Comparison of ENCODE assay signal across 1 cellular context in the genomic region with DNA sequence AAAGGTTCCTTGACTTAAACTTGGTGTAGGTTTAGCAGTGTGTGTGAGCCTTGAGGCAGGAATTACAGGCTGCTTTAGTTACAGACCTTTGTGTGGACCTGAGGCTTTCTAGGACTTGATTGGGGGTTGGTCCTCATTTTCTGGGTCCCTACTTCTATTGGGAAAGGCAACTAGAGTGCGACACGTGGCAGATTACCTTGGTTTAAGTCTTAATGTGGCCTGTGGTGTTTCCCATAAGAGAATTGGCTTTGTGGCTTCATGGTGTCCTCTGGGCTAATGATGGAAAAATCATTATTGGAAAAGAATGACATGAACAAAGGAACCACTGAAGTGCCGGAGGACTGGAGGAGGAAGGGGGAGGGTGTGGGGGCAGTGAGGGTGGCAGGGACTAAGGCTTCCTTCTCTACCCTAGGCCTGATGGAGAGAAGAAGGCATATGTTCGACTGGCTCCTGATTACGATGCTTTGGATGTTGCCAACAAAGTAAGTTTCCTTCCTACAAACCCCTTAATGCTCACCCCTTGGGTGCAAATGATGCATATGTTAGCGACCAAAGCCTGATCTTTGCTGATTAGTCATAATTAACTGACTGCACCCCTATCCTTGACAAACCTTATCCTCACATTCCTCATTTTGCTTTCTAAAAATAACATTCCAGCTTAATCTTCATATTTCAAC.
TF ChIP-seq lines count a peak whose summit lies in the region.

No MANE protein-coding gene starts in this region.

TF ChIP-seq in GM23338, 12 proteins besides CTCF, POLR2A, EP300 and RAD21:
- TF ChIP-seq REST (IDR thresholded peaks at IDR 0.05; ENCODE audit: unreplicated experiment) (no peak), STAT1 (IDR thresholded peaks at IDR 0.05; ENCODE audit: unreplicated experiment) (no peak), EZH2phosphoT487 (IDR thresholded peaks at IDR 0.05; ENCODE audit: unreplicated experiment) (no peak)
- TF ChIP-seq, protein P1, sequence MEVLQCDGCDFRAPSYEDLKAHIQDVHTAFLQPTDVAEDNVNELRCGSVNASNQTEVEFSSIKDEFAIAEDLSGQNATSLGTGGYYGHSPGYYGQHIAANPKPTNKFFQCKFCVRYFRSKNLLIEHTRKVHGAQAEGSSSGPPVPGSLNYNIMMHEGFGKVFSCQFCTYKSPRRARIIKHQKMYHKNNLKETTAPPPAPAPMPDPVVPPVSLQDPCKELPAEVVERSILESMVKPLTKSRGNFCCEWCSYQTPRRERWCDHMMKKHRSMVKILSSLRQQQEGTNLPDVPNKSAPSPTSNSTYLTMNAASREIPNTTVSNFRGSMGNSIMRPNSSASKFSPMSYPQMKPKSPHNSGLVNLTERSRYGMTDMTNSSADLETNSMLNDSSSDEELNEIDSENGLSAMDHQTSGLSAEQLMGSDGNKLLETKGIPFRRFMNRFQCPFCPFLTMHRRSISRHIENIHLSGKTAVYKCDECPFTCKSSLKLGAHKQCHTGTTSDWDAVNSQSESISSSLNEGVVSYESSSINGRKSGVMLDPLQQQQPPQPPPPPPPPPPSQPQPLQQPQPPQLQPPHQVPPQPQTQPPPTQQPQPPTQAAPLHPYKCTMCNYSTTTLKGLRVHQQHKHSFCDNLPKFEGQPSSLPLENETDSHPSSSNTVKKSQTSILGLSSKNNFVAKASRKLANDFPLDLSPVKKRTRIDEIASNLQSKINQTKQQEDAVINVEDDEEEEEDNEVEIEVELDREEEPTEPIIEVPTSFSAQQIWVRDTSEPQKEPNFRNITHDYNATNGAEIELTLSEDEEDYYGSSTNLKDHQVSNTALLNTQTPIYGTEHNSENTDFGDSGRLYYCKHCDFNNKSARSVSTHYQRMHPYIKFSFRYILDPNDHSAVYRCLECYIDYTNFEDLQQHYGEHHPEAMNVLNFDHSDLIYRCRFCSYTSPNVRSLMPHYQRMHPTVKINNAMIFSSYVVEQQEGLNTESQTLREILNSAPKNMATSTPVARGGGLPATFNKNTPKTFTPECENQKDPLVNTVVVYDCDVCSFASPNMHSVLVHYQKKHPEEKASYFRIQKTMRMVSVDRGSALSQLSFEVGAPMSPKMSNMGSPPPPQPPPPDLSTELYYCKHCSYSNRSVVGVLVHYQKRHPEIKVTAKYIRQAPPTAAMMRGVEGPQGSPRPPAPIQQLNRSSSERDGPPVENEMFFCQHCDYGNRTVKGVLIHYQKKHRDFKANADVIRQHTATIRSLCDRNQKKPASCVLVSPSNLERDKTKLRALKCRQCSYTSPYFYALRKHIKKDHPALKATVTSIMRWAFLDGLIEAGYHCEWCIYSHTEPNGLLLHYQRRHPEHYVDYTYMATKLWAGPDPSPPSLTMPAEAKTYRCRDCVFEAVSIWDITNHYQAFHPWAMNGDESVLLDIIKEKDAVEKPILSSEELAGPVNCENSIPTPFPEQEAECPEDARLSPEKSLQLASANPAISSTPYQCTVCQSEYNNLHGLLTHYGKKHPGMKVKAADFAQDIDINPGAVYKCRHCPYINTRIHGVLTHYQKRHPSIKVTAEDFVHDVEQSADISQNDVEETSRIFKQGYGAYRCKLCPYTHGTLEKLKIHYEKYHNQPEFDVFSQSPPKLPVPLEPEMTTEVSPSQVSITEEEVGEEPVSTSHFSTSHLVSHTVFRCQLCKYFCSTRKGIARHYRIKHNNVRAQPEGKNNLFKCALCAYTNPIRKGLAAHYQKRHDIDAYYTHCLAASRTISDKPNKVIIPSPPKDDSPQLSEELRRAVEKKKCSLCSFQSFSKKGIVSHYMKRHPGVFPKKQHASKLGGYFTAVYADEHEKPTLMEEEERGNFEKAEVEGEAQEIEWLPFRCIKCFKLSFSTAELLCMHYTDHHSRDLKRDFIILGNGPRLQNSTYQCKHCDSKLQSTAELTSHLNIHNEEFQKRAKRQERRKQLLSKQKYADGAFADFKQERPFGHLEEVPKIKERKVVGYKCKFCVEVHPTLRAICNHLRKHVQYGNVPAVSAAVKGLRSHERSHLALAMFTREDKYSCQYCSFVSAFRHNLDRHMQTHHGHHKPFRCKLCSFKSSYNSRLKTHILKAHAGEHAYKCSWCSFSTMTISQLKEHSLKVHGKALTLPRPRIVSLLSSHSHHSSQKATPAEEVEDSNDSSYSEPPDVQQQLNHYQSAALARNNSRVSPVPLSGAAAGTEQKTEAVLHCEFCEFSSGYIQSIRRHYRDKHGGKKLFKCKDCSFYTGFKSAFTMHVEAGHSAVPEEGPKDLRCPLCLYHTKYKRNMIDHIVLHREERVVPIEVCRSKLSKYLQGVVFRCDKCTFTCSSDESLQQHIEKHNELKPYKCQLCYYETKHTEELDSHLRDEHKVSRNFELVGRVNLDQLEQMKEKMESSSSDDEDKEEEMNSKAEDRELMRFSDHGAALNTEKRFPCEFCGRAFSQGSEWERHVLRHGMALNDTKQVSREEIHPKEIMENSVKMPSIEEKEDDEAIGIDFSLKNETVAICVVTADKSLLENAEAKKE (CRISPR knock-in tag; IDR thresholded peaks at IDR 0.05), result no peak
